Comparison of ENCODE assay signal across 17 cellular contexts in genomic region chr11:117387992-117388765, GRCh38.
DNase-seq lines count a peak whose midpoint lies in the region; ATAC-seq and TF ChIP-seq lines count a peak whose summit lies in the region.
"Had no signal": no experiment of that assay in that cellular context is flagged by ENCODE, and none has a peak within 500 bp of the region (broad histone marks: within the 10 kb centered on the region; RNA-seq: fewer than 3 reads in every experiment).

No MANE protein-coding gene starts in this region.

- H3K4me2 ChIP-seq in GM23248 (ENCODE audit: unreplicated experiment): peak overlapping the region; percentile 28
- no peak overlapping the region for H3K4me2 ChIP-seq in hepatocyte

- H3F3A ChIP-seq in GM23248 (ENCODE audit: insufficient read depth): peaks cover 36% of the 10 kb centered on the region

- no peaks in the 10 kb centered on the region for H3K79me2 ChIP-seq in GM23248 (ENCODE audit: insufficient read depth)
- no peaks in the 10 kb centered on the region for H3K79me2 ChIP-seq in hepatocyte

- peak overlapping the region; percentile 16; the same call in 1 of the 2 replicates for H3K9ac ChIP-seq in GM23248

- no peak for ATAC-seq in HG03521 (IDR thresholded peaks at IDR 0.05; ENCODE audit: unreplicated experiment)
- no peak for ATAC-seq in HG02884 (IDR thresholded peaks at IDR 0.05; ENCODE audit: unreplicated experiment)
- ATAC-seq: pancreas had no signal

- H3K36me3 ChIP-seq in GM23248 (ENCODE audit: low read depth) (peaks cover 7% of the 10 kb centered on the region; the same call in 1 of the 2 replicates), adrenal gland (replicated peaks in 1 of 2) (peaks cover 0 to 71% of the 10 kb centered on the region in 2 donors), hepatocyte (replicated peaks; ENCODE audit: insufficient read depth, low read depth) (no peaks in the 10 kb centered on the region)

- H3K9me2 ChIP-seq in GM23248 (ENCODE audit: insufficient read depth) (no peaks in the 10 kb centered on the region), hepatocyte (replicated peaks; ENCODE audit: insufficient read depth) (no peaks in the 10 kb centered on the region)

- H4K20me1 ChIP-seq in GM23248 (ENCODE audit: insufficient read depth) (no peaks in the 10 kb centered on the region), hepatocyte (ENCODE audit: insufficient read depth, poor library complexity, severe bottlenecking) (no peaks in the 10 kb centered on the region)

- intact Hi-C loops in adrenal gland (cut with DNase I): no loop called here

- DNase-seq in GM23248 (peak; percentile 67), astrocyte of the spinal cord (ENCODE audit: low read depth, low spot score) (peak; percentile 59), islet precursor cell (peak; percentile 56), adrenal gland (no peak), hepatocyte (ENCODE audit: low spot score) (no peak)
- DNase-seq: activated CD4-positive, alpha-beta T cell treated with anti-CD3 and anti-CD28 coated beads, Interleukin-2, amount 50 U/mL, for 48 hours; effector CD8-positive, alpha-beta T cell; foreskin melanocyte; left ventricle myocardium inferior; NCI-H2029 treated with DMSO at 0.1 percent for 48 hours; NCI-H510A; pancreas; testis had no signal

- no peak overlapping the region for H3K4me3 ChIP-seq in GM23248
- no peak overlapping the region for H3K4me3 ChIP-seq in astrocyte of the spinal cord (ENCODE audit: low read depth, low read length)
- no peak overlapping the region for H3K4me3 ChIP-seq in adrenal gland
- no peak overlapping the region for H3K4me3 ChIP-seq in hepatocyte
- H3K4me3 ChIP-seq: cardiac muscle cell, left ventricle myocardium inferior, pancreas, testis had no signal

- WGBS in GM23248 (ENCODE audit: low coverage in 1 of 2, low lambda C conversion rate in 2 of 2, missing lambda C conversion rate in 2 of 2), 2 experiments: 49% methylated on average over 3 of the region's 3 CpGs
- WGBS in adrenal gland, 4 donors: 91 to 95% (median 92%) methylated on average over 2 to 3 of the region's 3 CpGs
- 81% methylated on average over 3 of the region's 3 CpGs for WGBS in hepatocyte (ENCODE audit: low lambda C conversion rate, missing lambda C conversion rate)

- TF ChIP-seq CTCF in astrocyte of the spinal cord (IDR thresholded peaks at IDR 0.05; ENCODE audit: low read depth, low read length) (no peak), adrenal gland (IDR thresholded peaks at IDR 0.05) (no peak), hepatocyte (IDR thresholded peaks at IDR 0.05; ENCODE audit: poor library complexity) (no peak)

- TF ChIP-seq POLR2A in adrenal gland (IDR thresholded peaks at IDR 0.05): no peak

- H3K27ac ChIP-seq in GM23248 (peak overlapping the region; percentile 33), adrenal gland (no peak overlapping the region), hepatocyte (no peak overlapping the region)
- H3K27ac ChIP-seq: cardiac muscle cell, left ventricle myocardium inferior, pancreas, testis, VCaP had no signal

- H3K4me1 ChIP-seq in GM23248 (ENCODE audit: insufficient read depth) (peaks cover 37% of the 10 kb centered on the region), adrenal gland (replicated peaks in 1 of 2) (no peaks in the 10 kb centered on the region), hepatocyte (ENCODE audit: insufficient read depth) (no peaks in the 10 kb centered on the region)
- H3K4me1 ChIP-seq: left ventricle myocardium inferior, pancreas, testis had no signal

- H3K27me3 ChIP-seq in GM23248 (replicated peaks; ENCODE audit: insufficient read depth) (no peaks in the 10 kb centered on the region), adrenal gland (no peaks in the 10 kb centered on the region), hepatocyte (no peaks in the 10 kb centered on the region)
- H3K27me3 ChIP-seq: cardiac muscle cell, pancreas, testis had no signal

- no peak overlapping the region for H2AFZ ChIP-seq in GM23248
- H2AFZ ChIP-seq in hepatocyte: no peak overlapping the region

- H3K9me3 ChIP-seq in GM23248 (ENCODE audit: low read depth): no peaks in the 10 kb centered on the region
- H3K9me3 ChIP-seq in adrenal gland (replicated peaks in 1 of 3): no peaks in the 10 kb centered on the region
- H3K9me3 ChIP-seq in hepatocyte (ENCODE audit: low read depth): no peaks in the 10 kb centered on the region
- H3K9me3 ChIP-seq: left ventricle myocardium inferior, pancreas, testis had no signal

- in situ Hi-C loops in GM23248 (cut with MboI): no loop called here
- in situ Hi-C loops in astrocyte of the spinal cord (cut with HindIII; ENCODE audit: low sequenced_read_pairs): no loop called here

Comparison
In these comparisons a context has a peak if more than half of its experiments do, and no peak if none do; other contexts are left out.
1. DNase-seq: peak in GM23248 (single experiment), astrocyte of the spinal cord (single experiment) and islet precursor cell (single experiment); none in adrenal gland (0 of 7) and hepatocyte (single experiment).